Comparison of ENCODE assay signal across 12 cellular contexts in genomic region chr5:151134228-151134627, GRCh38. TPM values are rescaled to one million over a fixed set of nuclear protein-coding genes. Genes with fewer than 3 reads are reported as not detected.
DNase-seq lines count a peak whose midpoint lies in the region; ATAC-seq and FAIRE-seq lines count a peak whose summit lies in the region.
"Had no signal": no experiment of that assay in that cellular context is flagged by ENCODE, and none has a peak within 500 bp of the region (broad histone marks: within the 10 kb centered on the region; RNA-seq: fewer than 3 reads in every experiment).

No MANE protein-coding gene starts in this region.

- DNase-seq in GM18507 (ENCODE audit: extremely low spot score, insufficient read length, low read depth) (no peak), germinal center (ENCODE audit: low spot score) (peak; percentile 66), HT-29 (ENCODE audit: low spot score) (no peak), NCI-H524 treated with DMSO at 0.1 percent for 48 hours (lab: John Stamatoyannopoulos, UW) (no peak), HCEC 1CT (no peak), GOT3 (lab: John Stamatoyannopoulos, UW) (no peak)
- DNase-seq: cortex of kidney had no signal

- ATAC-seq in GM21367 (IDR thresholded peaks at IDR 0.05; ENCODE audit: unreplicated experiment) (peak; percentile 78), HG03439 (IDR thresholded peaks at IDR 0.05; ENCODE audit: unreplicated experiment) (peak; percentile 73)
- ATAC-seq: HepG2, sciatic nerve had no signal

- FAIRE-seq in GM18507 (lab: Jason Lieb, UNC), result peak; percentile 86
- FAIRE-seq: HepG2, keratinocyte had no signal

RNA-seq across cellular contexts. Expression of gene ANXA6, which starts 23.4 kb away (rescaled TPM):
- 3.6 and 5.3 TPM in 2 replicates for total RNA-seq in HT-29 (2014; rRNA removed; shearing (Covaris generic))

RNA-seq across cellular contexts. Expression of gene TNIP1, which starts 53.4 kb away (rescaled TPM):
- total RNA-seq in HT-29 (2014; rRNA removed; shearing (Covaris generic)), result 97.5 and 103 TPM in 2 replicates
